In the genomic region with DNA sequence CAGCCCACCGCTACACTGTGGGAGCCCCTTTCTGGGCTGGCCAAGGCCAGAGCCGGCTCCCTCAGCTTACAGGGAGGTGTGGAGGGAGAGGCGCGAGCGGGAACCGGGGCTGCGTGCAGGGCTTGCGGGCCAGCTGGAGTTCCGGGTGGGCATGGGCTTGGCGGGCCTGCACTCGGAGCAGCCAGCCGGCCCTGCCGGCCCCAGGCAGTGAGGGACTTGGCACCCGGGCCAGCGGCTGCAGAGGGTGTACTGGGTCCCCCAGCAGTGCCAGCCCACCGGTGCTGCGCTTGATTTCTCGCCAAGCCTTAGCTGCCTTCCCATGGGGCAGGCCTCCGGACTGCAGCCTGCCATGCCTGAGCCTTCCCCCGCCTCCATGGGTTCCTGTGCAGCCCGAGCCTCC, we compare ENCODE assay signal across 3 cellular contexts.
DNase-seq lines count a peak whose midpoint lies in the region; FAIRE-seq and TF ChIP-seq lines count a peak whose summit lies in the region.
"Not testable (repeated sequence)": the region's sequence is repeated elsewhere in the genome, so short reads cannot be mapped to it uniquely, and the experiment has no call there.

No MANE protein-coding gene starts in this region.

- H3K4me1 ChIP-seq in kidney (ENCODE audit: control insufficient read depth in 1 of 2, insufficient read depth in 1 of 2, low read depth in 1 of 2, low read length in 2 of 2), result not testable (repeated sequence)

- peak; percentile 33 for DNase-seq in activated effector memory CD4-positive, alpha-beta T cell treated with anti-CD3 and anti-CD28 coated beads, Interleukin-2, amount 50 U/mL, for 16 hours
- DNase-seq in kidney (peak; percentile 65), posterior vena cava (ENCODE audit: low spot score) (peak; percentile 78)

- intact Hi-C loops in kidney (cut with DNase I); posterior vena cava (cut with DNase I): not testable (repeated sequence)

- H3K27ac ChIP-seq in kidney (ENCODE audit: low read depth in 2 of 2, low read length in 2 of 2), result not testable (repeated sequence)

- TF ChIP-seq CTCF in kidney (IDR thresholded peaks at IDR 0.05; ENCODE audit: borderline replicate concordance, extremely low read depth, insufficient read depth), result not testable (repeated sequence)

- H3K36me3 ChIP-seq in kidney (ENCODE audit: control insufficient read depth in 1 of 2, insufficient read depth in 2 of 2, low read length in 2 of 2), result not testable (repeated sequence)

- not testable (repeated sequence) for H3K9me3 ChIP-seq in kidney (ENCODE audit: control insufficient read depth in 1 of 2, low read length in 2 of 2)

- H3K9ac ChIP-seq in kidney (ENCODE audit: low read length in 2 of 2), result not testable (repeated sequence)

- H3K4me3 ChIP-seq in kidney (ENCODE audit: low read length in 2 of 2), result not testable (repeated sequence)

- not testable (repeated sequence) for FAIRE-seq in kidney (lab: Jason Lieb, UNC)
